In the genomic region with DNA sequence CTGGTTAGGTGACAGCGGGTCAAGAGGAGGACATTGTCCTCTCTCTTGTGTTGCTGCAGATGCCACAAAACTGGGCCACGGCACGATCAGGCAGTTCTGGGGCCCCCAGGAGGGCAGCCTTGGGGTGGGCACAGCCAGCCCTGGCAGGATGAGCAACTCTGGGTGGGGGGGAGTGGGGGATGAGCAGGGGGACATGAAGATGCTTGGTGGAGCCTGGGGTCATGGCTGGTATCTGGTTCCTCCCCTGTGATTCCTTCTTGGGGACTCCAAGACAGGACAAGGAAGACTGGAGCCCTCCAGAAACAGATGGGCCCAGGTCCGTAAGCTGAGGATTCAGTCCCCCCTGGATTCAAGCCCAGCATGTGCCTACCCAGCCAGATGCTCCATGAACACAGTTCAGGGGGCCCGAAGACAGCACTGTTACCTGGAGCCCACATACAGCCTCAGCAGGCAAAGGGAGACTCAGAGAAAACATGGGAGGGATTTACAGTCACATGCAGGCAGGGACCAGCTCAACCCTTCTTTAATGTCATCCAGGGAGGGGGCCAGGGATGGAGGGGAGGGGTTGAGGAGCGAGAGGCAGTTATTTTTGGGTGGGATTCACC, we compare ENCODE assay signal across 24 cellular contexts. TPM values are rescaled to one million over a fixed set of nuclear protein-coding genes. Genes with fewer than 3 reads are reported as not detected.
"Had no signal": no experiment of that assay in that cellular context is flagged by ENCODE, and none has a peak within 500 bp of the region (broad histone marks: within the 10 kb centered on the region; RNA-seq: fewer than 3 reads in every experiment).

No MANE protein-coding gene starts in this region.

- H3K4me2 ChIP-seq: KMS-11, SK-N-SH had no signal

- H3K27me3 ChIP-seq: Peyer's patch, SJCRH30 had no signal

- H3K9me3 Mint-ChIP-seq: activated CD8-positive, alpha-beta T cell treated with anti-CD3 and anti-CD28 coated beads for 36 hours; activated naive CD4-positive, alpha-beta T cell treated with anti-CD3 and anti-CD28 coated beads, Interleukin-2, amount 50 U/mL, for 72 hours; activated T-cell treated with anti-CD3 and anti-CD28 coated beads, Interleukin-2, amount 50 U/mL, for 72 hours; central memory CD8-positive, alpha-beta T cell had no signal

- DNase-seq: activated CD4-positive, CD25-positive, alpha-beta regulatory T cell; activated CD8-positive, alpha-beta memory T cell treated with anti-CD3 and anti-CD28 coated beads, Interleukin-2, amount 50 U/mL, for 4 hours; activated CD8-positive, alpha-beta T cell treated with anti-CD3 and anti-CD28 coated beads for 36 hours; activated naive CD4-positive, alpha-beta T cell treated with Interleukin-2 at 50 U/mL for 16 hours; activated T-cell treated with anti-CD3 and anti-CD28 coated beads, Interleukin-2, amount 50 U/mL, for 72 hours; amygdala; NCI-H1092; NCI-H1417; NCI-H2081; NCI-H524; Peyer's patch; Right ventricle myocardium superior; SJCRH30; SK-N-SH; T-helper 1 cell had no signal

- H3K36me3 ChIP-seq: Peyer's patch, SJCRH30 had no signal

- H3K4me3 ChIP-seq: Peyer's patch, SJCRH30 had no signal

- H3K9me3 ChIP-seq: Peyer's patch, SJCRH30, SK-N-SH had no signal

- H3K4me1 ChIP-seq: Peyer's patch, SJCRH30 had no signal

- FAIRE-seq: astrocyte had no signal

- ATAC-seq: activated CD8-positive, alpha-beta T cell treated with anti-CD3 and anti-CD28 coated beads for 36 hours had no signal

- H3K4me3 Mint-ChIP-seq: activated CD8-positive, alpha-beta T cell treated with anti-CD3 and anti-CD28 coated beads for 36 hours; activated T-cell treated with anti-CD3 and anti-CD28 coated beads, Interleukin-2, amount 50 U/mL, for 72 hours; brain; central memory CD8-positive, alpha-beta T cell had no signal

- H3K4me1 Mint-ChIP-seq: central memory CD8-positive, alpha-beta T cell had no signal

- H3K27ac ChIP-seq: KMS-11, Peyer's patch, RWPE1, SJCRH30, VCaP had no signal

- H3K27ac Mint-ChIP-seq: activated CD8-positive, alpha-beta T cell treated with anti-CD3 and anti-CD28 coated beads for 36 hours; activated T-cell treated with anti-CD3 and anti-CD28 coated beads, Interleukin-2, amount 50 U/mL, for 72 hours; brain had no signal

- H3K36me3 Mint-ChIP-seq: activated naive CD4-positive, alpha-beta T cell treated with anti-CD3 and anti-CD28 coated beads, Interleukin-2, amount 50 U/mL, for 72 hours; brain had no signal

- H3K9ac ChIP-seq: KMS-11, SK-N-SH had no signal

RNA-seq across cellular contexts. Expression of gene SERPINA1, which starts 10.4 kb away (rescaled TPM):
- total RNA-seq: SJCRH30 had no signal

RNA-seq across cellular contexts. Expression of gene SERPINA2, which starts 11.5 kb away (rescaled TPM):
- total RNA-seq: activated CD8-positive, alpha-beta T cell treated with anti-CD3 and anti-CD28 coated beads for 36 hours; activated naive CD4-positive, alpha-beta T cell treated with anti-CD3 and anti-CD28 coated beads, Interleukin-2, amount 50 U/mL, for 72 hours; activated T-cell treated with anti-CD3 and anti-CD28 coated beads, Interleukin-2, amount 50 U/mL, for 72 hours; astrocyte; MCF 10A; Peyer's patch; Right ventricle myocardium superior; SJCRH30; T-helper 2 cell treated with Interferon-gamma antibody and Interleukin-4, amounts not matched to agents 100 ng/mL and 5 ng/mL, for 36 hours had no signal
- polyA plus RNA-seq: SK-N-SH had no signal

RNA-seq across cellular contexts. Expression of gene SERPINA6, which starts 54.8 kb away (rescaled TPM):
- total RNA-seq: activated CD8-positive, alpha-beta T cell treated with anti-CD3 and anti-CD28 coated beads for 36 hours; activated naive CD4-positive, alpha-beta T cell treated with anti-CD3 and anti-CD28 coated beads, Interleukin-2, amount 50 U/mL, for 72 hours; activated T-cell treated with anti-CD3 and anti-CD28 coated beads, Interleukin-2, amount 50 U/mL, for 72 hours; astrocyte; MCF 10A; Peyer's patch; Right ventricle myocardium superior; SJCRH30; T-helper 2 cell treated with Interferon-gamma antibody and Interleukin-4, amounts not matched to agents 100 ng/mL and 5 ng/mL, for 36 hours had no signal
